In the genomic region with DNA sequence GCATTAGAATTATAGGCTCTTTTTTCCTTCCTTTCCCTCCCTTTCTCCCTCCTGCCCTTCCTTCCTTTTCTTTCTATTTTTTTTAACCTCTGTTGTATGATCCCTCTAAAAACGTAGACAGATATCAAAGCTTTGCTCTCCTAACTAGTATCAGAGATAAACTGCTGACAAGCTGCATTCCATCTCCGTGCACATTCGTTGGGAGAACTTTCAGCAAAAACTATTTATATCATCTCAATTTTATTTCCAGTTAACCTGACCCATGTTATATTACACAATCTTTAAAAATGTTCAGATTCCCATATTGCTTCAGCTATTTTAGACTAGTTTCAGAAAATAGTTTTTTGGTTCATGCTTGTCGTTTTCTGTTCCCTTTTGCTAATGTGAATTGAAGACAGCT, we compare ENCODE assay signal across 24 cellular contexts. TPM values are rescaled to one million over a fixed set of nuclear protein-coding genes. Genes with fewer than 3 reads are reported as not detected.
DNase-seq lines count a peak whose midpoint lies in the region; ATAC-seq, FAIRE-seq and TF ChIP-seq lines count a peak whose summit lies in the region.
"Had no signal": no experiment of that assay in that cellular context is flagged by ENCODE, and none has a peak within 500 bp of the region (broad histone marks: within the 10 kb centered on the region; RNA-seq: fewer than 3 reads in every experiment).

No MANE protein-coding gene starts in this region.

- H3K79me2 ChIP-seq in ACC112 (ENCODE audit: control insufficient read depth, insufficient read depth, low read length, unreplicated experiment) (peaks cover 36% of the 10 kb centered on the region), K562 (ENCODE audit: control insufficient read depth, insufficient read depth, low read length) (peaks cover 45% of the 10 kb centered on the region)

- H3K4me1 Mint-ChIP-seq in osteocyte (ENCODE audit: unreplicated experiment): peaks cover 47% of the 10 kb centered on the region

- DNase-seq in K562 (ENCODE audit: extremely low read depth in 1 of 4, low spot score in 3 of 4) (no peak), fibroblast of villous mesenchyme (ENCODE audit: low read depth) (peak; percentile 63), osteocyte (ENCODE audit: extremely low spot score, unreplicated experiment) (no peak), NCI-H1092 (lab: John Stamatoyannopoulos, UW) (no peak), ACHN (no peak), LoVo (ENCODE audit: low spot score) (no peak)
- no peak for DNase-seq in activated T-cell treated with anti-CD3 and anti-CD28 coated beads, Interleukin-2, amount 50 U/mL, for 48 hours
- DNase-seq: activated CD4-positive, alpha-beta T cell treated with anti-CD3 and anti-CD28 coated beads for 48 hours; activated naive CD4-positive, alpha-beta T cell treated with anti-CD3 and anti-CD28 coated beads, Interleukin-2, amount 50 U/mL, for 16 hours; aorta; effector memory CD8-positive, alpha-beta T cell; esophagus squamous epithelium; GOT3; heart left ventricle; left ventricle myocardium inferior; NCI-H1092 treated with DMSO at 0.1 percent for 48 hours; NCI-H2029; stimulated activated CD4-positive, alpha-beta T cell treated with anti-CD3 and anti-CD28 coated beads, Interleukin-2, amount 100 ng/mL, for 48 hours; stimulated activated naive CD4-positive, alpha-beta T cell; transverse colon had no signal

- H3K9me3 ChIP-seq in K562 (replicated peaks; ENCODE audit: control insufficient read depth, insufficient read depth, low read depth, low read length): peaks cover 5% of the 10 kb centered on the region
- H3K9me3 ChIP-seq: esophagus squamous epithelium, left ventricle myocardium inferior, transverse colon had no signal

- H3K9me1 ChIP-seq in K562 (ENCODE audit: control insufficient read depth, insufficient read depth, low read length): no peaks in the 10 kb centered on the region

- peaks cover 14% of the 10 kb centered on the region for H3K36me3 Mint-ChIP-seq in osteocyte (ENCODE audit: unreplicated experiment)

- H3K27ac ChIP-seq in ACC112 (ENCODE audit: low read depth, low read length): peak overlapping the region; percentile 10; the same call in 1 of the 2 replicates
- no peak overlapping the region for H3K27ac ChIP-seq in K562 (ENCODE audit: extremely low read depth, low read depth, low read length)
- H3K27ac ChIP-seq: esophagus squamous epithelium, heart left ventricle, left ventricle myocardium inferior, neural progenitor cell, transverse colon had no signal

- H3K4me3 Mint-ChIP-seq in osteocyte (ENCODE audit: unreplicated experiment): no peak overlapping the region
- H3K4me3 Mint-ChIP-seq: CD14-positive monocyte; effector memory CD8-positive, alpha-beta T cell; neural progenitor cell had no signal

- no peaks in the 10 kb centered on the region for H3K9me3 Mint-ChIP-seq in osteocyte (ENCODE audit: unreplicated experiment)

- BruUV-seq in K562 (replicated peaks; lab: Mats Ljungman, UMichigan): no TSS peak

- H3K4me3 ChIP-seq in ACC112 (ENCODE audit: low read depth, low read length): 0 out of 2 replicates have a peak overlapping the region, but pooled peaks have one; percentile 17
- no peak overlapping the region for H3K4me3 ChIP-seq in K562
- H3K4me3 ChIP-seq in fibroblast of villous mesenchyme (ENCODE audit: low read depth, low read length): no peak overlapping the region
- H3K4me3 ChIP-seq: esophagus squamous epithelium, heart left ventricle, left ventricle myocardium inferior, neural progenitor cell, transverse colon had no signal

- H3K36me3 ChIP-seq in ACC112 (ENCODE audit: insufficient read depth, low read length) (peaks cover 13% of the 10 kb centered on the region), K562 (ENCODE audit: control insufficient read depth, insufficient read depth, low read length) (peaks cover 27% of the 10 kb centered on the region)
- H3K36me3 ChIP-seq: heart left ventricle, left ventricle myocardium inferior, neural progenitor cell, transverse colon had no signal

- TF ChIP-seq RAD21 in K562 (CRISPR knock-in tag; conservative IDR thresholded peaks at IDR 0.05 in 1 of 2, IDR thresholded peaks at IDR 0.05 in 1 of 2): no peak

- intact Hi-C loops in K562 (cut with micrococcal nuclease): no loop called here

- CTCF ChIA-PET in K562 (lab: Yijun Ruan, JAX; ENCODE audit: low intra/inter-chr PET ratio): no interaction called here

- H3K27ac Mint-ChIP-seq in osteocyte (ENCODE audit: unreplicated experiment): peak overlapping the region; percentile 75
- H3K27ac Mint-ChIP-seq: CD14-positive monocyte; effector memory CD8-positive, alpha-beta T cell; neural progenitor cell had no signal

- no peak overlapping the region for H3K9ac ChIP-seq in K562 (ENCODE audit: insufficient read depth in 1 of 2, low read depth in 2 of 2, low read length in 2 of 2)
- H3K9ac ChIP-seq: neural progenitor cell had no signal

- ATAC-seq in K562: no peak
- ATAC-seq: effector memory CD8-positive, alpha-beta T cell; heart left ventricle had no signal

- no peaks in the 10 kb centered on the region for H3K27me3 Mint-ChIP-seq in osteocyte (ENCODE audit: unreplicated experiment)
- H3K27me3 Mint-ChIP-seq: effector memory CD8-positive, alpha-beta T cell had no signal

- no peaks in the 10 kb centered on the region for H3K27me3 ChIP-seq in ACC112 (ENCODE audit: insufficient read depth, low read length)
- no peaks in the 10 kb centered on the region for H3K27me3 ChIP-seq in K562 (ENCODE audit: control insufficient read depth in 2 of 2, insufficient read depth in 2 of 2, low read length in 2 of 2)
- H3K27me3 ChIP-seq: esophagus squamous epithelium, heart left ventricle, neural progenitor cell, transverse colon had no signal

- in situ Hi-C loops in K562 (cut with MboI): no loop called here
- in situ Hi-C loops in ACHN (cut with HindIII; ENCODE audit: low pct_ligation_motif_present, low pct_unique_long_range_greater_than_20kb, low sequenced_read_pairs): no loop called here

- no peak for FAIRE-seq in K562 (lab: Jason Lieb, UNC)
- FAIRE-seq: A204.1 had no signal

- H4K20me1 ChIP-seq in K562 (replicated peaks; ENCODE audit: control insufficient read depth, insufficient read depth, low read length): no peaks in the 10 kb centered on the region

- H3K4me2 ChIP-seq in K562 (ENCODE audit: insufficient read depth, low read length): no peak overlapping the region
- H3K4me2 ChIP-seq: neural progenitor cell had no signal

- 53% methylated on average over 4 of the region's 4 CpGs for WGBS in K562 (ENCODE audit: insufficient coverage, low coverage, missing lambda C conversion rate)

- H2AFZ ChIP-seq in ACC112 (ENCODE audit: low read length, unreplicated experiment) (no peak overlapping the region), K562 (ENCODE audit: low read depth, low read length) (no peak overlapping the region)
- H2AFZ ChIP-seq: neural progenitor cell had no signal

- TF ChIP-seq EP300 in K562 (IDR thresholded peaks at IDR 0.05; ENCODE audit: low read length): no peak

- TF ChIP-seq POLR2A in K562 (conservative IDR thresholded peaks at IDR 0.05): no peak

- POLR2A ChIA-PET in K562 (lab: Yijun Ruan, JAX): interaction anchor here (0.6 to 0.7 kb wide), 3 partner anchors 47 to 196 kb away, joined by 3 to 5 read pairs (median 3); a partner anchor contains a TSS

- TF ChIP-seq CTCF in K562 (IDR thresholded peaks at IDR 0.05 in 2 of 3, conservative IDR thresholded peaks at IDR 0.05 in 1 of 3; ENCODE audit: insufficient read depth in 2 of 3, low read depth in 1 of 3, low read length in 3 of 3): no peak
- no peak for TF ChIP-seq CTCF in fibroblast of villous mesenchyme (IDR thresholded peaks at IDR 0.05; ENCODE audit: insufficient read depth, low read depth, low read length)
- no peak for TF ChIP-seq CTCF in osteocyte (IDR thresholded peaks at IDR 0.05)

- peaks cover 45% of the 10 kb centered on the region for H3K4me1 ChIP-seq in ACC112 (ENCODE audit: control insufficient read depth, insufficient read depth, low read length, unreplicated experiment)
- H3K4me1 ChIP-seq in K562 (replicated peaks in 1 of 2; ENCODE audit: control insufficient read depth in 2 of 2, insufficient read depth in 2 of 2, low read length in 2 of 2): peaks cover 0 to 20% of the 10 kb centered on the region in 2 experiments; a peak in 3 of 5 replicates
- H3K4me1 ChIP-seq: neural progenitor cell had no signal

TF ChIP-seq in K562, 482 proteins besides CTCF, POLR2A, EP300 and RAD21:
- TF ChIP-seq C11orf30 (IDR thresholded peaks at IDR 0.05; ENCODE audit: low read depth) (0 out of 2 replicates have a peak, but pooled peaks have one; percentile 8), ZNF316 (IDR thresholded peaks at IDR 0.05) (peak; percentile 59), ZNF551 (CRISPR knock-in tag; IDR thresholded peaks at IDR 0.05) (no peak), CC2D1A (IDR thresholded peaks at IDR 0.05) (no peak), CEBPB (tag; IDR thresholded peaks at IDR 0.05) (0 out of 2 replicates have a peak, but pooled peaks have one; percentile 49), CEBPG (CRISPR knock-in tag; IDR thresholded peaks at IDR 0.05) (no peak), CEBPG (tag; conservative IDR thresholded peaks at IDR 0.05 in 1 of 2, IDR thresholded peaks at IDR 0.05 in 1 of 2) (0 out of 4 replicates have a peak, but pooled peaks of 1 of the 2 experiments have one; percentile 37), BMI1 (IDR thresholded peaks at IDR 0.05; ENCODE audit: low read length) (no peak)

RNA-seq across cellular contexts. Expression of a gene that starts 47.3 kb away (rescaled TPM):
- 38.7 and 108 TPM in 2 replicates for total RNA-seq in K562 (2011; cell fraction: chromatin; rRNA removed; ENCODE audit: low replicate concordance)
- total RNA-seq in K562 (2011; cell fraction: nucleolus; rRNA removed): 21.5 and 25.4 TPM in 2 replicates
- 49.3 and 95.0 TPM in 2 replicates for total RNA-seq in K562 (2011; cell fraction: nucleoplasm; rRNA removed)
- 11.8 and 13.8 TPM in 2 replicates for total RNA-seq in K562 (2014; rRNA removed)
- total RNA-seq in K562 (2014; rRNA removed; fragmentation: Illumina TruSeq; extraction: Trizol): 18.7 and 20.6 TPM in 2 replicates
- 14.4 TPM in 2 replicates for total RNA-seq in K562 (2015; rRNA removed; fragmentation: Illumina TruSeq; extraction: Trizol)
- total RNA-seq in K562 (2021): 25.6 and 26.5 TPM in 2 replicates
- 20.3 and 25.0 TPM in 2 replicates for polyA plus RNA-seq in K562 (2011; rRNA removed)
- 5.9 and 15.0 TPM in 2 replicates for polyA plus RNA-seq in K562 (2011; cell fraction: cytosol; rRNA removed)
- 58.9 and 61.8 TPM in 2 replicates for polyA plus RNA-seq in K562 (2011; cell fraction: nucleus; rRNA removed)
- polyA plus RNA-seq in K562 (2012): 5.7 and 11.9 TPM in 2 replicates
- polyA plus RNA-seq in K562 (2014; fragmentation: Illumina TruSeq; extraction: Trizol): 10.9 and 12.0 TPM in 2 replicates
- polyA plus RNA-seq in K562 (2014; fragmentation: Nextera tagmentation; extraction: Ambion mirVana): 1 to 10 TPM; 2.9 to 4.0 TPM
- polyA plus RNA-seq in K562 (2014; rRNA removed): 6.4 and 9.6 TPM in 2 replicates
- polyA minus RNA-seq in K562 (2011; rRNA and poly(A)+ RNA removed): 77.9 and 82.9 TPM in 2 replicates
- 30.2 and 36.7 TPM in 2 replicates for polyA minus RNA-seq in K562 (2011; cell fraction: cytosol; rRNA and poly(A)+ RNA removed)
- polyA minus RNA-seq in K562 (2011; cell fraction: nucleus; rRNA and poly(A)+ RNA removed): 49.7 and 70.3 TPM in 2 replicates
- 24.5 and 25.5 TPM in 2 replicates for total RNA-seq in fibroblast of villous mesenchyme
- total RNA-seq in osteocyte: 55.2 and 75.7 TPM in 2 replicates
